Comparison of ENCODE assay signal across 2 cellular contexts in the genomic region with DNA sequence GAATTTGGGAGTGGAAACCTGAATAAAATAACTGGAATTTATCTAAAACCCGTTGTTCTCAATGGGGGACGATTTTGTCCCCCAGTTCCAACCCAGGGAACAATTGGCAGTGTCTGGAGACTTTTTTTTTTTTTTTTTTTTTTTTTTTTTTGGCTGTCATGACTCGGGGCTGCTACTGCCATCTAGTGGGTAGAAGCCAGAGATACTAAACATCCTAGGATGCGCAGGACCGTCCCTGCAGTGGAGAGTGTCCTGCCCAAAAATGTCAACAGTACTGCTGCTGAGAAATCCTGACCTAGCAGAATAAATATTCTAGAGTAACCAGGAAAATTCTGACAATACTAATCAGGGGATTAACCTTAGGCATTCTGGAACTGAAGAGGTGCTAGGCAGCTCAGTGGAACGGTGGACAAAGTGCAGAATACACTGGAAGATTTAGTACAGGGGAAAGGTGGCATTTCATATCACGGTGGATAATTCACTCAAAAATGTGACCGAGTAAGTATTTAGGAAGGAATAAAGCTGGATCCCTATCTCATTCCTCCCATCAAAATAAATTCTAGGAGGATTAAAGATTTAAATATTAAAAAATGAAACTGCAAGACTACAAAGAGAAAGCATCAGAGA.
TF ChIP-seq lines count a peak whose summit lies in the region.

No MANE protein-coding gene starts in this region.

TF ChIP-seq in WTC11, 78 proteins besides CTCF, POLR2A, EP300 and RAD21 (continued from another document):
- TF ChIP-seq, protein P1, sequence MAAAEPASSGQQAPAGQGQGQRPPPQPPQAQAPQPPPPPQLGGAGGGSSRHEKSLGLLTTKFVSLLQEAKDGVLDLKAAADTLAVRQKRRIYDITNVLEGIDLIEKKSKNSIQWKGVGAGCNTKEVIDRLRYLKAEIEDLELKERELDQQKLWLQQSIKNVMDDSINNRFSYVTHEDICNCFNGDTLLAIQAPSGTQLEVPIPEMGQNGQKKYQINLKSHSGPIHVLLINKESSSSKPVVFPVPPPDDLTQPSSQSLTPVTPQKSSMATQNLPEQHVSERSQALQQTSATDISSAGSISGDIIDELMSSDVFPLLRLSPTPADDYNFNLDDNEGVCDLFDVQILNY (CRISPR knock-in tag; IDR thresholded peaks at IDR 0.05), result no peak
- no peak for TF ChIP-seq TP53 (CRISPR knock-in tag; IDR thresholded peaks at IDR 0.05)
- no peak for TF ChIP-seq ZNF416 (CRISPR knock-in tag; IDR thresholded peaks at IDR 0.05)
- TF ChIP-seq RELA (CRISPR knock-in tag; IDR thresholded peaks at IDR 0.05; ENCODE audit: borderline replicate concordance), result no peak
- TF ChIP-seq NFATC4 (CRISPR knock-in tag; IDR thresholded peaks at IDR 0.05), result no peak
- no peak for TF ChIP-seq CREB1 (CRISPR knock-in tag; IDR thresholded peaks at IDR 0.05)

TF ChIP-seq in liver, 16 proteins besides CTCF, POLR2A, EP300 and RAD21 (continued from another document):
- TF ChIP-seq, protein P2, sequence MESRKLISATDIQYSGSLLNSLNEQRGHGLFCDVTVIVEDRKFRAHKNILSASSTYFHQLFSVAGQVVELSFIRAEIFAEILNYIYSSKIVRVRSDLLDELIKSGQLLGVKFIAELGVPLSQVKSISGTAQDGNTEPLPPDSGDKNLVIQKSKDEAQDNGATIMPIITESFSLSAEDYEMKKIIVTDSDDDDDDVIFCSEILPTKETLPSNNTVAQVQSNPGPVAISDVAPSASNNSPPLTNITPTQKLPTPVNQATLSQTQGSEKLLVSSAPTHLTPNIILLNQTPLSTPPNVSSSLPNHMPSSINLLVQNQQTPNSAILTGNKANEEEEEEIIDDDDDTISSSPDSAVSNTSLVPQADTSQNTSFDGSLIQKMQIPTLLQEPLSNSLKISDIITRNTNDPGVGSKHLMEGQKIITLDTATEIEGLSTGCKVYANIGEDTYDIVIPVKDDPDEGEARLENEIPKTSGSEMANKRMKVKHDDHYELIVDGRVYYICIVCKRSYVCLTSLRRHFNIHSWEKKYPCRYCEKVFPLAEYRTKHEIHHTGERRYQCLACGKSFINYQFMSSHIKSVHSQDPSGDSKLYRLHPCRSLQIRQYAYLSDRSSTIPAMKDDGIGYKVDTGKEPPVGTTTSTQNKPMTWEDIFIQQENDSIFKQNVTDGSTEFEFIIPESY (IDR thresholded peaks at IDR 0.05), result no peak
- TF ChIP-seq FOXA2 (IDR thresholded peaks at IDR 0.05), result no peak
- no peak for TF ChIP-seq HNF4G (IDR thresholded peaks at IDR 0.05)
- no peak for TF ChIP-seq JUND (IDR thresholded peaks at IDR 0.05)
- no peak for TF ChIP-seq YY1 (IDR thresholded peaks at IDR 0.05)
- TF ChIP-seq RXRA (IDR thresholded peaks at IDR 0.05), result no peak
- no peak for TF ChIP-seq EGR1 (IDR thresholded peaks at IDR 0.05; ENCODE audit: low read depth in 2 of 2)
- TF ChIP-seq TAF1 (conservative IDR thresholded peaks at IDR 0.05), result no peak
- TF ChIP-seq, protein P3, sequence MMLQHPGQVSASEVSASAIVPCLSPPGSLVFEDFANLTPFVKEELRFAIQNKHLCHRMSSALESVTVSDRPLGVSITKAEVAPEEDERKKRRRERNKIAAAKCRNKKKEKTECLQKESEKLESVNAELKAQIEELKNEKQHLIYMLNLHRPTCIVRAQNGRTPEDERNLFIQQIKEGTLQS (IDR thresholded peaks at IDR 0.05), result no peak
